Comparison of ENCODE assay signal across 15 cellular contexts in the genomic region with DNA sequence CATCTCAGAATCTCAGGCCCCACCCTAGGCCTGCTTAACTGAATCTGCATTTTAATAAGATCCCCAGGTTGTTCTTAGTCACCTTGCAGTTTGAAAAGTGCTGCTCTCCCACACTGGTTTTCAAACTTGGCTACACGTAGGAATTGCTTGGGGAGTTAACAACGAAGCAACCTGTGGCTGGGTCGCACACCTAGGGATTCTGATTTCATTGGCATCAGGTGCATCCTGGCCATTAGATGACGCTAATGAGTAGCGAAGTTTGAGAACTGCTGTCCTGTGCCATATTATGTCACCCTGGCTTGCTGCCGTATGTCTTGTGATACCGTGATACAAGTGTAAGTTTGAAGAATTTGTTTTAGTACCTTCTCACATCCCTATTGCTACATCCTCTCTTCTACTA. TPM values are rescaled to one million over a fixed set of nuclear protein-coding genes. Genes with fewer than 3 reads are reported as not detected.
DNase-seq lines count a peak whose midpoint lies in the region; ATAC-seq and TF ChIP-seq lines count a peak whose summit lies in the region.
"Had no signal": no experiment of that assay in that cellular context is flagged by ENCODE, and none has a peak within 500 bp of the region (broad histone marks: within the 10 kb centered on the region; RNA-seq: fewer than 3 reads in every experiment).

No MANE protein-coding gene starts in this region.

- intact Hi-C loops in CD8-positive, alpha-beta T cell (cut with DNase I, micrococcal nuclease), result loop anchor here (5.0 to 10.0 kb wide), 2 partner anchors 33 to 305 kb away; partner anchors contain the start of gene LTV1 (in 1 of the 2)
- intact Hi-C loops in activated CD8-positive, alpha-beta T cell treated with anti-CD3 and anti-CD28 coated beads for 36 hours (cut with micrococcal nuclease), result no loop called here
- intact Hi-C loops in upper lobe of right lung (cut with DNase I), result no loop called here

- no peak overlapping the region for H3K4me3 ChIP-seq in CD8-positive, alpha-beta T cell (ENCODE audit: low read depth, low read length)
- H3K4me3 ChIP-seq in HEK293 (ENCODE audit: low read depth, low read length) (no peak overlapping the region), upper lobe of right lung (no peak overlapping the region)
- H3K4me3 ChIP-seq: mucosa of descending colon had no signal

- H3K9me3 Mint-ChIP-seq in CD8-positive, alpha-beta T cell, result no peaks in the 10 kb centered on the region
- no peaks in the 10 kb centered on the region for H3K9me3 Mint-ChIP-seq in activated CD8-positive, alpha-beta T cell treated with anti-CD3 and anti-CD28 coated beads for 36 hours
- H3K9me3 Mint-ChIP-seq: HFFc6 had no signal

- TF ChIP-seq CTCF in CD8-positive, alpha-beta T cell (IDR thresholded peaks at IDR 0.05), result no peak
- TF ChIP-seq CTCF in HEK293 (tag by site-specific recombination; IDR thresholded peaks at IDR 0.05) (no peak), upper lobe of right lung (IDR thresholded peaks at IDR 0.05) (no peak)
- no peak for TF ChIP-seq CTCF in activated CD8-positive, alpha-beta T cell treated with anti-CD3 and anti-CD28 coated beads for 36 hours (IDR thresholded peaks at IDR 0.05)

- no peaks in the 10 kb centered on the region for H3K27me3 Mint-ChIP-seq in CD8-positive, alpha-beta T cell (ENCODE audit: low read depth)
- no peaks in the 10 kb centered on the region for H3K27me3 Mint-ChIP-seq in activated CD8-positive, alpha-beta T cell treated with anti-CD3 and anti-CD28 coated beads for 36 hours

- no peak overlapping the region for H3K27ac ChIP-seq in CD8-positive, alpha-beta T cell (ENCODE audit: low read depth, low read length)
- no peak overlapping the region for H3K27ac ChIP-seq in HEK293 (ENCODE audit: extremely low read depth, low read depth, low read length)
- H3K27ac ChIP-seq in upper lobe of right lung, result no peak overlapping the region

- peak overlapping the region; percentile 84 for H3K4me3 Mint-ChIP-seq in CD8-positive, alpha-beta T cell
- H3K4me3 Mint-ChIP-seq in activated CD8-positive, alpha-beta T cell treated with anti-CD3 and anti-CD28 coated beads for 36 hours, result peak overlapping the region; percentile 2
- H3K4me3 Mint-ChIP-seq: HFFc6 had no signal

- H3K36me3 Mint-ChIP-seq in CD8-positive, alpha-beta T cell, result peaks cover 6% of the 10 kb centered on the region
- H3K36me3 Mint-ChIP-seq in activated CD8-positive, alpha-beta T cell treated with anti-CD3 and anti-CD28 coated beads for 36 hours (ENCODE audit: low read depth), result no peaks in the 10 kb centered on the region

- POLR2A ChIA-PET in CD8-positive, alpha-beta T cell (lab: Charles Lee), result interaction anchor here (1.3 kb wide), 1 partner anchor 16 kb away, joined by 4 read pairs; no protein-coding TSS in a partner anchor
- POLR2A ChIA-PET in HEK293 (lab: Yijun Ruan, JAX), result no interaction called here
- POLR2A ChIA-PET in activated CD8-positive, alpha-beta T cell treated with anti-CD3 and anti-CD28 coated beads for 36 hours (lab: Charles Lee), result no interaction called here

- CTCF ChIA-PET in CD8-positive, alpha-beta T cell (lab: Charles Lee), result interaction anchor here (1.4 to 1.8 kb wide), 2 partner anchors 27 kb away, joined by 3 to 5 read pairs; no protein-coding TSS in a partner anchor
- CTCF ChIA-PET in HEK293 (lab: Yijun Ruan, JAX), result interaction anchor here (1.5 kb wide), 1 partner anchor 11 kb away, joined by 4 read pairs; no protein-coding TSS in a partner anchor
- CTCF ChIA-PET in activated CD8-positive, alpha-beta T cell treated with anti-CD3 and anti-CD28 coated beads for 36 hours (lab: Charles Lee), result interaction anchor here (1.4 to 2.2 kb wide), 2 partner anchors 21 to 26 kb away, joined by 3 to 6 read pairs; no protein-coding TSS in a partner anchor

- H3K9me3 ChIP-seq in CD8-positive, alpha-beta T cell (ENCODE audit: low read length), result no peaks in the 10 kb centered on the region
- no peaks in the 10 kb centered on the region for H3K9me3 ChIP-seq in HEK293 (ENCODE audit: control insufficient read depth, insufficient read depth, low read depth, low read length)
- no peaks in the 10 kb centered on the region for H3K9me3 ChIP-seq in upper lobe of right lung
- H3K9me3 ChIP-seq: BE2C, mucosa of descending colon, SK-N-SH had no signal

- no peaks in the 10 kb centered on the region for H3K27me3 ChIP-seq in CD8-positive, alpha-beta T cell (ENCODE audit: insufficient read depth, low read length)
- no peaks in the 10 kb centered on the region for H3K27me3 ChIP-seq in upper lobe of right lung

- peaks cover 5% of the 10 kb centered on the region for H3K4me1 ChIP-seq in CD8-positive, alpha-beta T cell (ENCODE audit: insufficient read depth, low read length)
- H3K4me1 ChIP-seq in HEK293 (ENCODE audit: control insufficient read depth, insufficient read depth, low read length) (0 out of 2 replicates have a peak, but pooled peaks cover 3% of the 10 kb centered on the region), upper lobe of right lung (peaks cover 10% of the 10 kb centered on the region)
- H3K4me1 ChIP-seq: BE2C had no signal

- H3K27ac Mint-ChIP-seq in CD8-positive, alpha-beta T cell, result peak overlapping the region; percentile 90
- H3K27ac Mint-ChIP-seq in activated CD8-positive, alpha-beta T cell treated with anti-CD3 and anti-CD28 coated beads for 36 hours, result peak overlapping the region; percentile 56
- H3K27ac Mint-ChIP-seq: HFFc6 had no signal

- no peaks in the 10 kb centered on the region for H3K36me3 ChIP-seq in CD8-positive, alpha-beta T cell (ENCODE audit: insufficient read depth, low read length)
- H3K36me3 ChIP-seq in HEK293 (ENCODE audit: control insufficient read depth in 2 of 2, insufficient read depth in 1 of 2, low read length in 2 of 2) (no peaks in the 10 kb centered on the region), upper lobe of right lung (no peaks in the 10 kb centered on the region)
- H3K36me3 ChIP-seq: BE2C had no signal

- DNase-seq in CD8-positive, alpha-beta T cell, result no peak
- no peak for DNase-seq in activated CD8-positive, alpha-beta T cell treated with anti-CD3 and anti-CD28 coated beads for 36 hours
- DNase-seq in iPS-NIHi7 (ENCODE audit: extremely low spot score) (peak; percentile 28), pons (ENCODE audit: low spot score) (no peak), upper lobe of right lung (no peak), cerebellar cortex (ENCODE audit: low spot score) (no peak)
- DNase-seq: BE2C; cerebellar nuclear complex; foreskin fibroblast; HFFc6; mucosa of descending colon; NCI-H526; SK-N-SH; stimulated activated CD4-positive, alpha-beta T cell treated with anti-CD3 and anti-CD28 coated beads, Interleukin-4, amount 100 ng/mL, for 4 hours had no signal

- no peak for ATAC-seq in CD8-positive, alpha-beta T cell
- ATAC-seq in activated CD8-positive, alpha-beta T cell treated with anti-CD3 and anti-CD28 coated beads for 36 hours, result no peak
- ATAC-seq in upper lobe of right lung, result no peak
- ATAC-seq: mucosa of descending colon had no signal

- H3K4me1 Mint-ChIP-seq in CD8-positive, alpha-beta T cell (ENCODE audit: low read depth), result peaks cover 55% of the 10 kb centered on the region
- peaks cover 44% of the 10 kb centered on the region for H3K4me1 Mint-ChIP-seq in activated CD8-positive, alpha-beta T cell treated with anti-CD3 and anti-CD28 coated beads for 36 hours (ENCODE audit: low read depth)

TF ChIP-seq in HEK293, 187 proteins besides CTCF, POLR2A, EP300 and RAD21:
- TF ChIP-seq SALL2 (tag by site-specific recombination; IDR thresholded peaks at IDR 0.05; ENCODE audit: borderline replicate concordance), result no peak
- peak; percentile 62 for TF ChIP-seq SCRT2 (tag by site-specific recombination; IDR thresholded peaks at IDR 0.05)
- TF ChIP-seq ZBTB7A (tag by site-specific recombination; IDR thresholded peaks at IDR 0.05; ENCODE audit: low read depth), result no peak
- peak; percentile 23; the same call in 1 of the 2 replicates for TF ChIP-seq ZNF654 (tag by site-specific recombination; IDR thresholded peaks at IDR 0.05; ENCODE audit: low read depth)
- no peak for TF ChIP-seq ZNF521 (tag by site-specific recombination; IDR thresholded peaks at IDR 0.05)
- no peak for TF ChIP-seq ZNF549 (tag by site-specific recombination; IDR thresholded peaks at IDR 0.05)
- no peak for TF ChIP-seq ZNF341 (tag by site-specific recombination; IDR thresholded peaks at IDR 0.05; ENCODE audit: low read depth)
- TF ChIP-seq ZNF501 (tag by site-specific recombination; IDR thresholded peaks at IDR 0.05), result no peak
- TF ChIP-seq ZNF10 (tag by site-specific recombination; IDR thresholded peaks at IDR 0.05), result no peak

RNA-seq across cellular contexts. Expression of gene FUCA2, which starts 28.2 kb away (rescaled TPM):
- 1 to 10 TPM; 1.6 to 2.2 TPM for total RNA-seq in CD8-positive, alpha-beta T cell
- total RNA-seq in activated CD8-positive, alpha-beta T cell treated with anti-CD3 and anti-CD28 coated beads for 36 hours, result 1 to 10 TPM; 6.6 to 8.5 TPM
- total RNA-seq in upper lobe of right lung, result 50.6 TPM

Comparison
In these comparisons a context has a peak if more than half of its experiments do, and no peak if none do; other contexts are left out.
1. intact Hi-C loops: an anchor here in CD8-positive, alpha-beta T cell (5.0 to 10.0 kb wide); none called in activated CD8-positive, alpha-beta T cell treated with anti-CD3 and anti-CD28 coated beads for 36 hours and upper lobe of right lung.